Comparison of ENCODE assay signal across 9 cellular contexts in the genomic region with DNA sequence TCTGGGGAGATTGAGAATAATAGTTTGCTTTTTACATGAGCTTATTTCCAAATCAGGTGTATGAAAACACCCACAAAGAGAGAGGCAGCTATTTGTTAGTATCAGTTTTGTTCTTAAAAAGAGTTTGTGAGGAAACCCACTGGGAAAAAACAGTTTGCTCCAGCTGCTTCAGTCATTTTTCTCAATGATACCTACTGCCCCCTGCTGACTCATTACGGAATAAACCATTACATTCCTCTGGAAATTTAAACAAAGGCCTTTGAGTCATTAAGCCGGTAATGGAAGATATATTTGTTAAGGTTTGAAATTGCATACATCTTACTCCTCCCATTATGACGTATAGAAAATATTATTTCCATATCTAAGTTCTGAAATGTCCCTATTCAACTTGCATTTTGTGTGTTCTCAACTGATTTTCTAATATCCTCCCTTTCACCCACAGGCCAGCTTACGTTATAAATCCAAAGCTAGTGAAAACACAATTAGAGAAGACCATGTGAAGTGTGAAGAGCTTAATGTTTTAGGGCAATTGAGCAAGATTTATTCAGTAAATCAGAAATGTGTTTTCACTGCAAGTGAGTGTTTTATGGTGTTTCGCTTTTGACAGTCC.
DNase-seq lines count a peak whose midpoint lies in the region; ATAC-seq and TF ChIP-seq lines count a peak whose summit lies in the region.
"Had no signal": no experiment of that assay in that cellular context is flagged by ENCODE, and none has a peak within 500 bp of the region (broad histone marks: within the 10 kb centered on the region; RNA-seq: fewer than 3 reads in every experiment).

No MANE protein-coding gene starts in this region.

- H3K36me3 Mint-ChIP-seq in mesothelial cell of epicardium, result no peaks in the 10 kb centered on the region
- H3K36me3 Mint-ChIP-seq in activated T-helper 2 cell treated with anti-CD3 and anti-CD28 coated beads, Interferon-gamma antibody, Interleukin-2, Interleukin-4, amounts not matched to agents 10 μg/mL and 5 μg/mL and 100 μg/mL, durations not matched to agents 14 hours and 24 hours and 36 hours (ENCODE audit: low read depth), result no peaks in the 10 kb centered on the region

- H3K4me3 ChIP-seq in HAP-1 (no peak overlapping the region), mammary epithelial cell (replicated peaks in 1 of 3; ENCODE audit: insufficient read depth in 1 of 3, low read depth in 2 of 3, low read length in 3 of 3) (no peak overlapping the region), suprapubic skin (no peak overlapping the region)
- H3K4me3 ChIP-seq: SJSA1 had no signal

- no TSS peak for BruUV-seq in mammary epithelial cell (replicated peaks; lab: Mats Ljungman, UMichigan)

- no peak overlapping the region for H3K27ac Mint-ChIP-seq in mesothelial cell of epicardium
- H3K27ac Mint-ChIP-seq in activated T-helper 2 cell treated with anti-CD3 and anti-CD28 coated beads, Interferon-gamma antibody, Interleukin-2, Interleukin-4, amounts not matched to agents 10 μg/mL and 5 μg/mL and 100 μg/mL, durations not matched to agents 14 hours and 24 hours and 36 hours, result no peak overlapping the region

- TF ChIP-seq CTCF in mammary epithelial cell (conservative IDR thresholded peaks at IDR 0.05 in 1 of 2, IDR thresholded peaks at IDR 0.05 in 1 of 2; ENCODE audit: extremely low read depth in 1 of 2, insufficient read depth in 1 of 2, low read depth in 1 of 2, low read length in 2 of 2) (peak; percentile 68 to 69), mesothelial cell of epicardium (IDR thresholded peaks at IDR 0.05; ENCODE audit: unreplicated experiment) (peak; percentile 86), suprapubic skin (IDR thresholded peaks at IDR 0.05) (peak in 1 of 2 donors; percentile 30)

- H4K20me1 ChIP-seq in mammary epithelial cell (ENCODE audit: insufficient read depth, low read length), result no peaks in the 10 kb centered on the region

- H3K79me2 ChIP-seq in mammary epithelial cell (ENCODE audit: insufficient read depth, low read length), result no peaks in the 10 kb centered on the region

- WGBS in mammary epithelial cell (ENCODE audit: low coverage, missing lambda C conversion rate), result 48% methylated on average over 5 of the region's 5 CpGs
- WGBS in suprapubic skin, result 40% methylated on average over 5 of the region's 5 CpGs

- no peaks in the 10 kb centered on the region for H3K9me3 ChIP-seq in HAP-1
- no peaks in the 10 kb centered on the region for H3K9me3 ChIP-seq in mammary epithelial cell (replicated peaks; ENCODE audit: insufficient read depth, low read length)
- H3K9me3 ChIP-seq in suprapubic skin, result no peaks in the 10 kb centered on the region
- H3K9me3 ChIP-seq: SJSA1 had no signal

- H3K9ac ChIP-seq in mammary epithelial cell (ENCODE audit: insufficient read depth, low read length), result no peak overlapping the region

- DNase-seq in Caki2 (ENCODE audit: low read depth), result peak; percentile 14
- DNase-seq in HAP-1 (ENCODE audit: low spot score in 2 of 2), result peak; percentile 48 to 63
- peak; percentile 52 for DNase-seq in NCI-H345 (lab: John Stamatoyannopoulos, UW)
- DNase-seq in mammary epithelial cell, result peak; percentile 53
- DNase-seq in mesothelial cell of epicardium (ENCODE audit: low spot score in 2 of 2, unreplicated experiment in 2 of 2), result no peak
- no peak for DNase-seq in activated T-helper 2 cell treated with anti-CD3 and anti-CD28 coated beads, Interferon-gamma antibody, Interleukin-2, Interleukin-4, amounts not matched to agents 10 μg/mL and 5 μg/mL and 100 μg/mL, durations not matched to agents 14 hours and 24 hours and 36 hours (ENCODE audit: low spot score)
- no peak for DNase-seq in suprapubic skin (ENCODE audit: low spot score in 2 of 2)

- H3K4me2 ChIP-seq in mammary epithelial cell (ENCODE audit: insufficient read depth, low read depth, low read length), result no peak overlapping the region

- intact Hi-C loops in mammary epithelial cell (cut with micrococcal nuclease), result loop anchor here (2.0 kb wide), 3 partner anchors 200 to 1320 kb away; no protein-coding TSS in a partner anchor
- intact Hi-C loops in activated T-helper 2 cell treated with anti-CD3 and anti-CD28 coated beads, Interferon-gamma antibody, Interleukin-2, Interleukin-4, amounts not matched to agents 10 μg/mL and 5 μg/mL and 100 μg/mL, durations not matched to agents 14 hours and 24 hours and 36 hours (cut with micrococcal nuclease), result loop anchor here (10.0 kb wide), 1 partner anchor 406 kb away; no protein-coding TSS in a partner anchor

- H2AFZ ChIP-seq in mammary epithelial cell (ENCODE audit: low read depth, low read length), result no peak overlapping the region

- peaks cover 11% of the 10 kb centered on the region for H3K4me1 Mint-ChIP-seq in mesothelial cell of epicardium
- H3K4me1 Mint-ChIP-seq in activated T-helper 2 cell treated with anti-CD3 and anti-CD28 coated beads, Interferon-gamma antibody, Interleukin-2, Interleukin-4, amounts not matched to agents 10 μg/mL and 5 μg/mL and 100 μg/mL, durations not matched to agents 14 hours and 24 hours and 36 hours (ENCODE audit: low read depth), result no peaks in the 10 kb centered on the region

- H3K27ac ChIP-seq in mammary epithelial cell (ENCODE audit: insufficient read depth, low read depth, low read length) (no peak overlapping the region), suprapubic skin (no peak overlapping the region)
- H3K27ac ChIP-seq: SJSA1 had no signal

- CTCF ChIA-PET in mammary epithelial cell (lab: Charles Lee; ENCODE audit: low non-redundant PET), result interaction anchor here (0.6 to 0.7 kb wide), 3 partner anchors 12 to 360 kb away, joined by 3 to 5 read pairs (median 3); no protein-coding TSS in a partner anchor

- H3K9me3 Mint-ChIP-seq in mesothelial cell of epicardium, result no peaks in the 10 kb centered on the region
- peaks cover 13% of the 10 kb centered on the region for H3K9me3 Mint-ChIP-seq in activated T-helper 2 cell treated with anti-CD3 and anti-CD28 coated beads, Interferon-gamma antibody, Interleukin-2, Interleukin-4, amounts not matched to agents 10 μg/mL and 5 μg/mL and 100 μg/mL, durations not matched to agents 14 hours and 24 hours and 36 hours

- in situ Hi-C loops in Caki2 (cut with HindIII; ENCODE audit: low pct_unique_long_range_greater_than_20kb, low sequenced_read_pairs) (no loop called here), HAP-1 (cut with MboI; ENCODE audit: low sequenced_read_pairs) (no loop called here), mammary epithelial cell (cut with MboI; ENCODE audit: low sequenced_read_pairs in 2 of 2) (no loop called here)

- ATAC-seq in GM18519 (IDR thresholded peaks at IDR 0.05; ENCODE audit: low FRiP score, unreplicated experiment), result no peak

- no peaks in the 10 kb centered on the region for H3K36me3 ChIP-seq in HAP-1 (replicated peaks)
- H3K36me3 ChIP-seq in mammary epithelial cell (ENCODE audit: insufficient read depth, low read length), result no peaks in the 10 kb centered on the region
- H3K36me3 ChIP-seq in suprapubic skin, result no peaks in the 10 kb centered on the region
- H3K36me3 ChIP-seq: SJSA1 had no signal

- H3K4me3 Mint-ChIP-seq in mesothelial cell of epicardium, result no peak overlapping the region
- H3K4me3 Mint-ChIP-seq in activated T-helper 2 cell treated with anti-CD3 and anti-CD28 coated beads, Interferon-gamma antibody, Interleukin-2, Interleukin-4, amounts not matched to agents 10 μg/mL and 5 μg/mL and 100 μg/mL, durations not matched to agents 14 hours and 24 hours and 36 hours (ENCODE audit: low read depth), result no peak overlapping the region

- no peaks in the 10 kb centered on the region for H3K27me3 ChIP-seq in HAP-1 (ENCODE audit: low read depth)
- H3K27me3 ChIP-seq in mammary epithelial cell (ENCODE audit: insufficient read depth, low read length), result no peaks in the 10 kb centered on the region
- no peaks in the 10 kb centered on the region for H3K27me3 ChIP-seq in suprapubic skin
- H3K27me3 ChIP-seq: SJSA1 had no signal

- dilution Hi-C loops in mammary epithelial cell (cut with HindIII; ENCODE audit: low sequenced_read_pairs), result no loop called here

- no peak for TF ChIP-seq POLR2A in suprapubic skin (IDR thresholded peaks at IDR 0.05)

- TF ChIP-seq EP300 in suprapubic skin (IDR thresholded peaks at IDR 0.05), result no peak

- no peaks in the 10 kb centered on the region for H3K27me3 Mint-ChIP-seq in mesothelial cell of epicardium (ENCODE audit: low read depth)
- H3K27me3 Mint-ChIP-seq in activated T-helper 2 cell treated with anti-CD3 and anti-CD28 coated beads, Interferon-gamma antibody, Interleukin-2, Interleukin-4, amounts not matched to agents 10 μg/mL and 5 μg/mL and 100 μg/mL, durations not matched to agents 14 hours and 24 hours and 36 hours (ENCODE audit: low read depth), result no peaks in the 10 kb centered on the region

- H3K4me1 ChIP-seq in HAP-1 (no peaks in the 10 kb centered on the region), mammary epithelial cell (ENCODE audit: insufficient read depth, low read length) (no peaks in the 10 kb centered on the region), suprapubic skin (no peaks in the 10 kb centered on the region)
- H3K4me1 ChIP-seq: SJSA1 had no signal

Comparison
In these comparisons a context has a peak if more than half of its experiments do, and no peak if none do; other contexts are left out.
1. DNase-seq: peak in Caki2 (single experiment), HAP-1 (2 of 2), NCI-H345 (single experiment) and mammary epithelial cell (single experiment); none in mesothelial cell of epicardium (0 of 2), activated T-helper 2 cell treated with anti-CD3 and anti-CD28 coated beads, Interferon-gamma antibody, Interleukin-2, Interleukin-4, amounts not matched to agents 10 μg/mL and 5 μg/mL and 100 μg/mL, durations not matched to agents 14 hours and 24 hours and 36 hours (single experiment) and suprapubic skin (0 of 2).